31 cellular contexts compared by ENCODE assay signal in genomic region chr4:128305942-128306341, GRCh38.
"Had no signal": no experiment of that assay in that cellular context is flagged by ENCODE, and none has a peak within 500 bp of the region (broad histone marks: within the 10 kb centered on the region; RNA-seq: fewer than 3 reads in every experiment).

No MANE protein-coding gene starts in this region.

- H3K4me3 ChIP-seq: cardiac muscle cell had no signal

- ATAC-seq: activated CD8-positive, alpha-beta T cell treated with anti-CD3 and anti-CD28 coated beads for 36 hours; activated naive CD8-positive, alpha-beta T cell treated with anti-CD3 and anti-CD28 coated beads, Interleukin-2, amount 50 U/mL, for 24 hours; activated T-cell treated with anti-CD3 and anti-CD28 coated beads, Interleukin-2, amount 50 U/mL, for 72 hours; activated T-helper 17 cell treated with anti-CD3 and anti-CD28 coated beads, Interleukin-2, amount 50 U/mL, for 72 hours had no signal

- H3K36me3 ChIP-seq: cardiac muscle cell, WERI-Rb-1 had no signal

- H3K9me3 Mint-ChIP-seq: activated CD4-positive, alpha-beta T cell treated with anti-CD3 and anti-CD28 coated beads, Interleukin-2, amount 10 ng/mL, durations not matched to agents 24 days and 14 days; activated CD8-positive, alpha-beta T cell treated with anti-CD3 and anti-CD28 coated beads for 36 hours; activated naive CD4-positive, alpha-beta T cell treated with anti-CD3 and anti-CD28 coated beads for 36 hours; activated naive CD8-positive, alpha-beta T cell treated with anti-CD3 and anti-CD28 coated beads, Interleukin-2, amount 50 U/mL, for 24 hours; activated T-cell treated with anti-CD3 and anti-CD28 coated beads, Interleukin-2, amount 50 U/mL, for 72 hours; activated T-helper 17 cell treated with anti-CD3 and anti-CD28 coated beads, Interleukin-2, amount 50 U/mL, for 72 hours; central memory CD8-positive, alpha-beta T cell had no signal

- H3K27ac Mint-ChIP-seq: activated CD4-positive, alpha-beta T cell treated with anti-CD3 and anti-CD28 coated beads, Interleukin-2, amount 10 ng/mL, durations not matched to agents 24 days and 14 days; activated CD8-positive, alpha-beta T cell treated with anti-CD3 and anti-CD28 coated beads for 36 hours; activated naive CD4-positive, alpha-beta T cell treated with anti-CD3 and anti-CD28 coated beads for 36 hours; activated naive CD8-positive, alpha-beta T cell; activated naive CD8-positive, alpha-beta T cell treated with anti-CD3 and anti-CD28 coated beads, Interleukin-2, amount 50 U/mL, for 24 hours; activated T-cell treated with anti-CD3 and anti-CD28 coated beads, Interleukin-2, amount 50 U/mL, for 72 hours; activated T-helper 17 cell treated with anti-CD3 and anti-CD28 coated beads, Interleukin-2, amount 50 U/mL, for 72 hours had no signal

- H3K9ac ChIP-seq: KMS-11 had no signal

- H3K27ac ChIP-seq: cardiac muscle cell, KMS-11, WERI-Rb-1 had no signal

- H3K4me2 ChIP-seq: KMS-11 had no signal

- H3K27me3 ChIP-seq: cardiac muscle cell had no signal

- DNase-seq: activated CD4-positive, alpha-beta T cell treated with anti-CD3 and anti-CD28 coated beads, Interleukin-2, amount 10 ng/mL, durations not matched to agents 24 days and 14 days; activated CD4-positive, alpha-beta T cell treated with anti-CD3 and anti-CD28 coated beads, Interleukin-2, amount 50 U/mL, for 4 hours; activated CD8-positive, alpha-beta T cell treated with anti-CD3 and anti-CD28 coated beads for 36 hours; activated effector memory CD4-positive, alpha-beta T cell treated with anti-CD3 and anti-CD28 coated beads, Interleukin-2, amount 50 U/mL, for 16 hours; activated naive CD4-positive, alpha-beta T cell treated with anti-CD3 and anti-CD28 coated beads for 36 hours; activated naive CD8-positive, alpha-beta T cell treated with anti-CD3 and anti-CD28 coated beads, Interleukin-2, amount 50 U/mL, for 24 hours; activated T-cell treated with anti-CD3 and anti-CD28 coated beads, Interleukin-2, amount 50 U/mL, for 1 hour; activated T-cell treated with anti-CD3 and anti-CD28 coated beads, Interleukin-2, amount 50 U/mL, for 72 hours; aorta; MM.1S; MV-4-11; NCI-H1092; NCI-H1436 treated with DMSO at 0.1 percent for 48 hours; NCI-H1694 treated with DMSO at 0.1 percent for 48 hours; NCI-H2029; NCI-H345; NCI-H510A; NCI-H526; NCI-H748 treated with DMSO at 0.1 percent for 48 hours; OCI-M1; Right ventricle myocardium superior; SW 1271; T-helper 1 cell; T-helper 2 cell; T-helper 9 cell; WERI-Rb-1 had no signal
